In genomic region chr17:42561908-42562844, GRCh38 we compare ENCODE assay signal across 8 cellular contexts. TPM values are rescaled to one million over a fixed set of nuclear protein-coding genes. Genes with fewer than 3 reads are reported as not detected.
DNase-seq lines count a peak whose midpoint lies in the region; ATAC-seq and FAIRE-seq lines count a peak whose summit lies in the region.

Gene COASY (plus strand): TSS chr17:42562148. CDS start chr17:42562623, 475 bp downstream.

- peaks cover 8 to 10% of the 10 kb centered on the region in 2 donors for H3K4me1 ChIP-seq in small intestine (ENCODE audit: control insufficient read depth in 2 of 2, insufficient read depth in 1 of 2, low read depth in 1 of 2, low read length in 1 of 2)

- no peak for FAIRE-seq in small intestine (lab: Jason Lieb, UNC)

- no peaks in the 10 kb centered on the region for H3K9me3 Mint-ChIP-seq in central memory CD8-positive, alpha-beta T cell
- no peaks in the 10 kb centered on the region for H3K9me3 Mint-ChIP-seq in immature natural killer cell

- peak within 1 kb of the TSS; percentile 61 to 90 for H3K27ac ChIP-seq in small intestine (ENCODE audit: low read depth in 1 of 2, low read length in 1 of 2)

- peak within 1 kb of the TSS; percentile 70 to 78 for H3K4me3 ChIP-seq in small intestine (ENCODE audit: low read depth in 1 of 2, low read length in 2 of 2)

- ATAC-seq in HG03095 (IDR thresholded peaks at IDR 0.05; ENCODE audit: unreplicated experiment), result peak; percentile 36
- ATAC-seq in central memory CD8-positive, alpha-beta T cell (replicated peaks; ENCODE audit: extremely low read depth, poor library complexity, severe bottlenecking), result peak; percentile 64
- ATAC-seq in HG03159 (IDR thresholded peaks at IDR 0.05; ENCODE audit: unreplicated experiment), result no peak

- DNase-seq in DMS79 (lab: John Stamatoyannopoulos, UW) (peak; percentile 93), NCI-H446 treated with DMSO at 0.1 percent for 48 hours (lab: John Stamatoyannopoulos, UW) (peak; percentile 90), immature natural killer cell (peak; percentile 88 to 92 (median 91)), small intestine (peak; percentile 98)
- DNase-seq in activated CD4-positive, CD25-positive, alpha-beta regulatory T cell treated with anti-CD3 and anti-CD28 coated beads, Interleukin-2, amount 50 U/mL, for 16 hours (ENCODE audit: low read depth, low spot score), result peak; percentile 86
- DNase-seq in central memory CD8-positive, alpha-beta T cell (ENCODE audit: low spot score in 2 of 2), result peak; percentile 83 to 86

- peaks cover 2 to 5% of the 10 kb centered on the region in 2 donors for H3K36me3 ChIP-seq in small intestine (ENCODE audit: control insufficient read depth in 2 of 2, insufficient read depth in 2 of 2, low read length in 2 of 2)

- H3K27me3 Mint-ChIP-seq in central memory CD8-positive, alpha-beta T cell, result no peaks in the 10 kb centered on the region
- H3K27me3 Mint-ChIP-seq in immature natural killer cell (ENCODE audit: low read depth in 3 of 3), result peaks cover 16 to 20% (median 19%) of the 10 kb centered on the region in 3 donors

- peaks cover 34% of the 10 kb centered on the region for H3K4me1 Mint-ChIP-seq in central memory CD8-positive, alpha-beta T cell
- H3K4me1 Mint-ChIP-seq in immature natural killer cell, result peaks cover 40 to 41% of the 10 kb centered on the region in 2 donors

- peak within 1 kb of the TSS; percentile 96 for H3K27ac Mint-ChIP-seq in central memory CD8-positive, alpha-beta T cell (ENCODE audit: low read depth)
- peak within 1 kb of the TSS; percentile 85 to 97 (median 94) for H3K27ac Mint-ChIP-seq in immature natural killer cell

- H3K36me3 Mint-ChIP-seq in central memory CD8-positive, alpha-beta T cell (ENCODE audit: insufficient read depth), result peaks cover 19% of the 10 kb centered on the region
- H3K36me3 Mint-ChIP-seq in immature natural killer cell, result peaks cover 0 to 6% (median 0%) of the 10 kb centered on the region in 3 donors

- H3K9me3 ChIP-seq in small intestine (ENCODE audit: control insufficient read depth, low read depth), result no peaks in the 10 kb centered on the region

- H3K27me3 ChIP-seq in small intestine (ENCODE audit: control insufficient read depth in 2 of 2, insufficient read depth in 2 of 2, low read length in 2 of 2), result no peaks in the 10 kb centered on the region

- H3K4me3 Mint-ChIP-seq in central memory CD8-positive, alpha-beta T cell, result peak within 1 kb of the TSS; percentile 89
- peak within 1 kb of the TSS; percentile 91 to 95 (median 92) for H3K4me3 Mint-ChIP-seq in immature natural killer cell

- 0 to 1% (median 0%) methylated on average over 55 to 57 of the region's 57 CpGs for WGBS in small intestine, 3 donors

RNA-seq across cellular contexts. Expression of gene COASY, which starts in this region (rescaled TPM):
- 100 to 1,000 TPM in 1 of 3 donors, 10 to 100 TPM in 2; 54.1 to 136 (median 72.5) TPM for polyA plus RNA-seq in immature natural killer cell
- 100 to 1,000 TPM in 2 of 3 donors, 10 to 100 TPM in 1; 93.7 to 153 (median 109) TPM for polyA plus RNA-seq in small intestine
